ENCODE assay signal across 9 cellular contexts in the genomic region with DNA sequence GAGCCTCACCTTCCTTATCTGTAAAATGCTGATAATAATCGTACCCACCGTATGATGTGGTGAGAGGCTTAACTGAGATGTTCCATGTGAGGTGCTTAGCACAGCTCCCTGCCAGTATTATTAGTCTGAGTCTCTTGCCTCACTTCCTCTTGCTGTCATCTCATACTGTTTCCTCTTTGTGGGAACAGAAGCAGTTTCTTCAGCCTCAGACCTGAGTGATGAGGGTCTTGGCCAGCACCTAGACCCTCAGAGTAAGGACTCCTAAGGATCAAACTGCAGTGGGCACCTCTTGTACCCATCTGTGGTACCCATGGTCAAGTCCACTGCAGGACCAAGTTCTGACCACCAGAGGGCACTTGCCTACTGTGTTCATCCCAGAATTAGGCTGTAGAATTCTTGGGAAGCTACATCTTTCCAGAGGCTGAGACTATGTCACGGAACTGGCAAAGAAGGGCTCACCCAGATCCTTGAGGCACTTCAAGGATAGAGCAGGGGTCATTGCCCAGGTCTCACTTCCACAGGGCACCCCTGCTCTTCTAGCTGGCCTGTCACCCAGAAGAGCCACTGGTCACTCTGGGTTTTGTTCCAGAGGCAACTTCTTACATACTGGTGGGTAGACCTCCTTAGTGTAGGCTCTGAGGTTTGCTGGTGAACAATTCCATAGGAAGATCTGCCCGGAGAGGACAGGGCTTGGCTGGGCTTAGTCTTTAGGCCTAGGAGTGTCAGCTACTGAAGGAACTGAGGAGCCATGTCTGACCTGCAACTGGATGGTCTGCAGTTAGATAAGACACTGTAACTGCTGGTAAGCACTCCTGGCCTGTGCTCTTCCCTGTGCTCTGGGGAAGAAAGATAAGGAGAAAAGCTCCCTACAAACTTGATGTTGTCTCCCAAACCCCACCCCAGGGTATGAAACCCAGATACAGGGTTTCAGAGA. TPM values are rescaled to one million over a fixed set of nuclear protein-coding genes. Genes with fewer than 3 reads are reported as not detected.
DNase-seq lines count a peak whose midpoint lies in the region; ATAC-seq and TF ChIP-seq lines count a peak whose summit lies in the region.
"Had no signal": no experiment of that assay in that cellular context is flagged by ENCODE, and none has a peak within 500 bp of the region (broad histone marks: within the 10 kb centered on the region; RNA-seq: fewer than 3 reads in every experiment).

No MANE protein-coding gene starts in this region.

- 15 to 16% methylated on average over 4 of the region's 4 CpGs for WGBS in GM23248 (ENCODE audit: low coverage in 1 of 2, low lambda C conversion rate in 2 of 2, missing lambda C conversion rate in 2 of 2), 2 experiments

- CTCF ChIA-PET in activated CD8-positive, alpha-beta T cell treated with anti-CD3 and anti-CD28 coated beads for 36 hours (lab: Charles Lee), result interaction anchor here (0.6 to 3.9 kb wide), 31 partner anchors 8 to 657 kb away, joined by 3 to 37 read pairs (median 4); a partner anchor contains a TSS

- no peaks in the 10 kb centered on the region for H3F3A ChIP-seq in GM23248 (ENCODE audit: insufficient read depth)

- H3K79me2 ChIP-seq in GM23248 (ENCODE audit: insufficient read depth), result no peaks in the 10 kb centered on the region

- no peak overlapping the region for H3K4me2 ChIP-seq in GM23248 (ENCODE audit: unreplicated experiment)

- H3K27ac Mint-ChIP-seq in activated CD8-positive, alpha-beta T cell treated with anti-CD3 and anti-CD28 coated beads for 36 hours, result no peak overlapping the region

- H3K27ac ChIP-seq in GM23248, result no peak overlapping the region

- H3K4me1 ChIP-seq in GM23248 (ENCODE audit: insufficient read depth), result peaks cover 9% of the 10 kb centered on the region

- no peak overlapping the region for H3K4me3 Mint-ChIP-seq in activated CD8-positive, alpha-beta T cell treated with anti-CD3 and anti-CD28 coated beads for 36 hours
- H3K4me3 Mint-ChIP-seq: natural killer cell treated with Interleukin-12 subunit alpha and Interleukin-12 subunit beta and Interleukin-15 and Interleukin-18, amount 100 ng/mL, for 72 hours had no signal

- in situ Hi-C loops in GM23248 (cut with MboI), result loop anchor here (10.0 kb wide), 1 partner anchor 547 kb away; no protein-coding TSS in a partner anchor

- no peak overlapping the region for H2AFZ ChIP-seq in GM23248

- no peaks in the 10 kb centered on the region for H3K9me2 ChIP-seq in GM23248 (ENCODE audit: insufficient read depth)

- H3K36me3 ChIP-seq in GM23248 (ENCODE audit: low read depth), result no peaks in the 10 kb centered on the region

- H3K36me3 Mint-ChIP-seq in activated CD8-positive, alpha-beta T cell treated with anti-CD3 and anti-CD28 coated beads for 36 hours (ENCODE audit: low read depth), result no peaks in the 10 kb centered on the region
- H3K36me3 Mint-ChIP-seq: natural killer cell treated with Interleukin-12 subunit alpha and Interleukin-12 subunit beta and Interleukin-15 and Interleukin-18, amount 100 ng/mL, for 72 hours had no signal

- no peaks in the 10 kb centered on the region for H3K4me1 Mint-ChIP-seq in activated CD8-positive, alpha-beta T cell treated with anti-CD3 and anti-CD28 coated beads for 36 hours (ENCODE audit: low read depth)

- no peaks in the 10 kb centered on the region for H3K27me3 Mint-ChIP-seq in activated CD8-positive, alpha-beta T cell treated with anti-CD3 and anti-CD28 coated beads for 36 hours
- H3K27me3 Mint-ChIP-seq: natural killer cell treated with Interleukin-12 subunit alpha and Interleukin-12 subunit beta and Interleukin-15 and Interleukin-18, amount 100 ng/mL, for 72 hours had no signal

- H3K4me3 ChIP-seq in GM23248, result no peak overlapping the region
- no peak overlapping the region for H3K4me3 ChIP-seq in epithelial cell of esophagus (ENCODE audit: low read length)

- ATAC-seq in activated CD8-positive, alpha-beta T cell treated with anti-CD3 and anti-CD28 coated beads for 36 hours, result no peak
- ATAC-seq in GM21825 (IDR thresholded peaks at IDR 0.05; ENCODE audit: unreplicated experiment), result no peak

- DNase-seq in AG20443 (ENCODE audit: low spot score) (peak; percentile 82), GM23248 (peak; percentile 72), NCI-H748 treated with DMSO at 0.1 percent for 48 hours (lab: John Stamatoyannopoulos, UW) (peak; percentile 42), epithelial cell of esophagus (ENCODE audit: low read depth) (peak; percentile 58), midbrain (lab: John Stamatoyannopoulos, UW) (peak; percentile 53), stromal cell of bone marrow (ENCODE audit: low read depth) (peak; percentile 45)
- DNase-seq in activated CD8-positive, alpha-beta T cell treated with anti-CD3 and anti-CD28 coated beads for 36 hours, result peak; percentile 66

- peak; percentile 93 for TF ChIP-seq CTCF in activated CD8-positive, alpha-beta T cell treated with anti-CD3 and anti-CD28 coated beads for 36 hours (IDR thresholded peaks at IDR 0.05)
- peak; percentile 99 for TF ChIP-seq CTCF in epithelial cell of esophagus (IDR thresholded peaks at IDR 0.05; ENCODE audit: insufficient read depth, low read depth, low read length, missing control alignments)

- no peaks in the 10 kb centered on the region for H4K20me1 ChIP-seq in GM23248 (ENCODE audit: insufficient read depth)

- no peaks in the 10 kb centered on the region for H3K9me3 Mint-ChIP-seq in activated CD8-positive, alpha-beta T cell treated with anti-CD3 and anti-CD28 coated beads for 36 hours
- H3K9me3 Mint-ChIP-seq: natural killer cell treated with Interleukin-12 subunit alpha and Interleukin-12 subunit beta and Interleukin-15 and Interleukin-18, amount 100 ng/mL, for 72 hours had no signal

- no peaks in the 10 kb centered on the region for H3K27me3 ChIP-seq in GM23248 (replicated peaks; ENCODE audit: insufficient read depth)

- POLR2A ChIA-PET in activated CD8-positive, alpha-beta T cell treated with anti-CD3 and anti-CD28 coated beads for 36 hours (lab: Charles Lee), result interaction anchor here (0.7 to 1.5 kb wide), 2 partner anchors 11 to 205 kb away, joined by 3 to 4 read pairs; no protein-coding TSS in a partner anchor

- H3K9me3 ChIP-seq in GM23248 (ENCODE audit: low read depth), result no peaks in the 10 kb centered on the region

- intact Hi-C loops in activated CD8-positive, alpha-beta T cell treated with anti-CD3 and anti-CD28 coated beads for 36 hours (cut with micrococcal nuclease), result loop anchor here (10.0 kb wide), 1 partner anchor 557 kb away; no protein-coding TSS in a partner anchor

- no peak overlapping the region for H3K9ac ChIP-seq in GM23248

RNA-seq across cellular contexts. Expression of a gene that starts 20.6 kb away (rescaled TPM):
- total RNA-seq in GM23248 (2014; rRNA removed; shearing (Covaris generic)), result not detected in 2 replicates
- polyA plus RNA-seq in GM23248 (2016; fragmentation: Nextera tagmentation; extraction: Ambion mirVana), result not detected in 2 replicates
- under 1 TPM; 0.16 to 0.50 TPM for total RNA-seq in activated CD8-positive, alpha-beta T cell treated with anti-CD3 and anti-CD28 coated beads for 36 hours

RNA-seq across cellular contexts. Expression of a gene that starts 30.7 kb away (rescaled TPM):
- 0.22 and 1.3 TPM in 2 replicates for total RNA-seq in GM23248 (2014; rRNA removed; shearing (Covaris generic))
- polyA plus RNA-seq in GM23248 (2016; fragmentation: Nextera tagmentation; extraction: Ambion mirVana), result 0.29 and 0.35 TPM in 2 replicates
- 1 to 10 TPM; 7.0 to 7.3 TPM for total RNA-seq in activated CD8-positive, alpha-beta T cell treated with anti-CD3 and anti-CD28 coated beads for 36 hours

RNA-seq across cellular contexts. Expression of a gene that starts 52.5 kb away (rescaled TPM):
- 40.2 and 53.9 TPM in 2 replicates for total RNA-seq in GM23248 (2014; rRNA removed; shearing (Covaris generic))
- polyA plus RNA-seq in GM23248 (2016; fragmentation: Nextera tagmentation; extraction: Ambion mirVana), result 48.5 and 51.7 TPM in 2 replicates
- total RNA-seq in activated CD8-positive, alpha-beta T cell treated with anti-CD3 and anti-CD28 coated beads for 36 hours, result 10 to 100 TPM; 14.2 to 15.7 TPM
